ENCODE assay signal across 9 cellular contexts in the genomic region with DNA sequence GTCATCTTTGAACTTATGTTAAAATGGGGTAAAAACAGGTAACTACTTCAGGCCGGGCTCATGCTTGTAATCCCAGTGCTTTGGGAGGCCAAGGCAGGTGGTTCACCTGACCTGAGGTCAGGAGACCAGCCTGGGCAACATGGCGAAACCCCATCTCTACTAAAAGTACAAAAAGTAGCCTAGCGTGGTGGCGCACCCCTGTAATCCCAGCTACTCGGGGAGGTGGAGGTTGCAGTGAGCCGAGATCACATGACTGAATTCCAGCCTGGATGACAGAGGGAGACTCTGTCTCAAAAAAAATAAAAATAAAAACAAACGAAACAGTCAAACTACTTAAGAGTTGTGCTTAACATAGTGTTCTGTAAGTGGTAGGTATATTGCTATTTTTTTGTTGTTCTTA. TPM values are rescaled to one million over a fixed set of nuclear protein-coding genes. Genes with fewer than 3 reads are reported as not detected.
A peak's percentile ranks its signal among the peaks of the same experiment; 100 is the strongest.
DNase-seq lines count a peak whose midpoint lies in the region; ATAC-seq and TF ChIP-seq lines count a peak whose summit lies in the region.
"Had no signal": no experiment of that assay in that cellular context is flagged by ENCODE, and none has a peak within 500 bp of the region (broad histone marks: within the 10 kb centered on the region; RNA-seq: fewer than 3 reads in every experiment).

No MANE protein-coding gene starts in this region.

- no peak for TF ChIP-seq CTCF in SU-DHL-6 (IDR thresholded peaks at IDR 0.05; ENCODE audit: insufficient read depth, low read length, poor library complexity, severe bottlenecking)
- no peak for TF ChIP-seq CTCF in fibroblast of pulmonary artery (IDR thresholded peaks at IDR 0.05; ENCODE audit: low read length, missing control alignments)
- no peak for TF ChIP-seq CTCF in psoas muscle (IDR thresholded peaks at IDR 0.05)

- intact Hi-C loops in psoas muscle (cut with DNase I) = loop anchor here (5.0 to 10.0 kb wide), 2 partner anchors 106 to 108 kb away; a partner anchor contains a TSS

- no peak overlapping the region for H2AFZ ChIP-seq in SU-DHL-6 (ENCODE audit: low read depth, low read length, severe bottlenecking)

- peaks cover 37% of the 10 kb centered on the region for H3K4me1 ChIP-seq in psoas muscle

- no peak for DNase-seq in fibroblast of pulmonary artery (ENCODE audit: low read depth)
- no peak for DNase-seq in psoas muscle
- DNase-seq in AG20443 (ENCODE audit: low spot score) = no peak
- no peak for DNase-seq in OCI-M1 (lab: John Stamatoyannopoulos, UW)
- DNase-seq: NCI-H524 treated with DMSO at 0.1 percent for 48 hours had no signal

- H3K27me3 ChIP-seq in SU-DHL-6 (ENCODE audit: low read length) = no peaks in the 10 kb centered on the region
- H3K27me3 ChIP-seq in psoas muscle (ENCODE audit: insufficient read depth in 3 of 3, low read length in 2 of 3) = no peaks in the 10 kb centered on the region

- peaks cover 20% of the 10 kb centered on the region; the same call in 1 of the 2 replicates for H3F3A ChIP-seq in SU-DHL-6 (ENCODE audit: insufficient read depth)

- H3K36me3 ChIP-seq in SU-DHL-6 (ENCODE audit: low read length) (peaks cover 23% of the 10 kb centered on the region), psoas muscle (ENCODE audit: insufficient read depth in 1 of 2, low read depth in 1 of 2) (peaks cover 0 to 43% of the 10 kb centered on the region in 2 donors)

- ATAC-seq in psoas muscle (no peak), HG03025 (IDR thresholded peaks at IDR 0.05; ENCODE audit: low FRiP score, unreplicated experiment) (no peak), HG03039 (IDR thresholded peaks at IDR 0.05; ENCODE audit: unreplicated experiment) (no peak)

- peaks cover 43% of the 10 kb centered on the region for H4K20me1 ChIP-seq in SU-DHL-6 (ENCODE audit: low read depth, low read length)

- H3K9ac ChIP-seq in SU-DHL-6 (ENCODE audit: low read length) = peak overlapping the region; percentile 99

- no peaks in the 10 kb centered on the region for H3K9me3 ChIP-seq in SU-DHL-6 (ENCODE audit: insufficient read depth, low read length)
- H3K9me3 ChIP-seq in psoas muscle = no peaks in the 10 kb centered on the region

- H3K27ac ChIP-seq in SU-DHL-6 (ENCODE audit: low read depth, low read length) = no peak overlapping the region
- H3K27ac ChIP-seq in psoas muscle = peak overlapping the region; percentile 100

- WGBS in psoas muscle, 3 donors = 41 to 63% (median 46%) methylated on average over 7 of the region's 7 CpGs

- peaks cover 73% of the 10 kb centered on the region for H3K79me2 ChIP-seq in SU-DHL-6 (ENCODE audit: insufficient read depth, low read length)

- H3K9me2 ChIP-seq in SU-DHL-6 (replicated peaks; ENCODE audit: insufficient read depth, low read length) = no peaks in the 10 kb centered on the region

- H3K4me3 ChIP-seq in GM08714 (ENCODE audit: low read length) (peak overlapping the region; percentile 86), SU-DHL-6 (ENCODE audit: insufficient read depth, low read length, poor library complexity, severe bottlenecking) (peak overlapping the region; percentile 98), fibroblast of pulmonary artery (replicated peaks; ENCODE audit: low read depth, low read length) (peak overlapping the region; percentile 90), psoas muscle (peak overlapping the region; percentile 99)

- H3K4me2 ChIP-seq in SU-DHL-6 (ENCODE audit: low read depth, low read length, poor library complexity, severe bottlenecking) = peak overlapping the region; percentile 89

RNA-seq across cellular contexts. Expression of a gene that starts 2.5 kb away (rescaled TPM):
- total RNA-seq in psoas muscle = 100 to 1,000 TPM; 153 to 408 (median 295) TPM
- polyA plus RNA-seq in psoas muscle = 100 to 1,000 TPM in 2 of 3 donors, 10 to 100 TPM in 1; 83.1 to 256 (median 102) TPM
